Comparison of ENCODE assay signal across 8 cellular contexts in the genomic region with DNA sequence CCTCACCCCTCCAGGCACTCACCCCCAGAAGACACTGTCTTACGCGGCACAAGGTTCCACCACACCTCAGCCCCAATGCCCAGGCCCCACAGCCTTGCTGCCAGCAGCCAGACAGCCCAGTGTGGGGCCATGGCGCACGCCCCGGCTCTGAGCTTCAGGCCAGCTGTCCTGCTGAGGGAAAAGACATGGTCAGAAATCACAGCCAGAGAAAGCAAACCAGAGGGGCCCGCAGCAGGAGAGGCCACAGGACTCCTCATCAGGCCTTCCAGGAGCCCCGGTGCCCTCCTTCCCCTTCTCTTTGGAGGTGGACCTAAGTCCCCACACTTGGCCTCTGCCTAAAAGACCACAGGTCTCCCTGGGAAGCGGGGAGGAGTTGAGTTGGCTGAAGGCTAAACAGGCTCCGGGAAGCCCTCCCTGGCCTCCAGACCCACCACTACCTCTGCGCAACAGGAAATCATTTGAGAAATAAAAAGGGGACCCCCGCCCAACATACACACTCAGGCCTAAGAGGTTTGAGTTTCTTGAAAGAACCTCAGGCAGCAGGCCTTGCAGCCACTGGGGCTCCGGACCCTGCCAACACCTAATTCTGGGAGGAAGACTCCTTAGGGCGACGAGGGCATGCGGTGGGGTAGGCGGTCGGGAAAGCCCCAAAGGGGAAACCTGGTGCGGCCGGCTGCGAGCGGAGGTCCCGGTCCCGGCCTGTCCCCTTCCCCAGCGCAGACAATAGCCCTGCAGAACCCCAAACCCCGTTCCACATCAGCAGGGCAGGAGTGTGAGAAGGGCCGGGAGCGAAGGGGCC. TPM values are rescaled to one million over a fixed set of nuclear protein-coding genes. Genes with fewer than 3 reads are reported as not detected.
DNase-seq lines count a peak whose midpoint lies in the region; ATAC-seq and TF ChIP-seq lines count a peak whose summit lies in the region.

No MANE protein-coding gene starts in this region.

- H3K79me2 ChIP-seq in PC-3 (ENCODE audit: low read length), result peaks cover 35% of the 10 kb centered on the region

- H3F3A ChIP-seq in PC-3 (ENCODE audit: low read length, unreplicated experiment), result no peaks in the 10 kb centered on the region

- CTCF ChIA-PET in PC-3 (lab: Charles Lee), result interaction anchor here (0.6 to 1.7 kb wide), 6 partner anchors 10 to 1523 kb away, joined by 3 to 18 read pairs (median 4); a partner anchor contains a TSS

- intact Hi-C loops in PC-3 (cut with micrococcal nuclease), result loop anchor here (5.0 kb wide), 1 partner anchor 244 kb away; a partner anchor contains a TSS

- peak overlapping the region; percentile 82 for H3K4me3 Mint-ChIP-seq in activated T-cell treated with anti-CD3 and anti-CD28 coated beads, Interleukin-2, amount 50 U/mL, for 24 hours

- POLR2A ChIA-PET in PC-3 (lab: Charles Lee; ENCODE audit: unreplicated experiment), result no interaction called here

- H3K36me3 ChIP-seq in PC-3 (ENCODE audit: low read depth, low read length) (peaks cover 25% of the 10 kb centered on the region; the same call in 1 of the 2 replicates), muscle layer of duodenum (ENCODE audit: control insufficient read depth in 1 of 2, insufficient read depth in 2 of 2, low read length in 2 of 2) (peaks cover 23 to 38% of the 10 kb centered on the region in 2 donors)

- H3K4me3 ChIP-seq in PC-3 (ENCODE audit: low read length) (peak overlapping the region; percentile 97), choroid plexus epithelial cell (ENCODE audit: low read depth, low read length) (peak overlapping the region; percentile 89), muscle layer of duodenum (ENCODE audit: low read depth in 1 of 2, low read length in 2 of 2) (peak overlapping the region; percentile 69 to 85)

- peaks cover 7% of the 10 kb centered on the region for H3K27me3 Mint-ChIP-seq in activated T-cell treated with anti-CD3 and anti-CD28 coated beads, Interleukin-2, amount 50 U/mL, for 24 hours

- peak overlapping the region; percentile 98 for H3K4me2 ChIP-seq in PC-3 (ENCODE audit: low read length)

- BruUV-seq in PC-3 (replicated peaks; lab: Mats Ljungman, UMichigan), result TSS peak; percentile 52

- H4K20me1 ChIP-seq in PC-3 (ENCODE audit: low read length), result no peaks in the 10 kb centered on the region

- DNase-seq in activated T-cell treated with anti-CD3 and anti-CD28 coated beads, Interleukin-2, amount 50 U/mL, for 24 hours, result peak; percentile 54
- DNase-seq in activated T-cell treated with anti-CD3 and anti-CD28 coated beads for 4 hours (no peak), PC-3 (no peak), choroid plexus epithelial cell (ENCODE audit: low read depth) (peak; percentile 70), mucosa of gallbladder (ENCODE audit: low spot score) (no peak), NCI-H1105 treated with DMSO at 0.1 percent for 48 hours (lab: John Stamatoyannopoulos, UW) (no peak), NCI-H1930 (lab: John Stamatoyannopoulos, UW) (no peak)

- H3K36me3 Mint-ChIP-seq in activated T-cell treated with anti-CD3 and anti-CD28 coated beads, Interleukin-2, amount 50 U/mL, for 24 hours (ENCODE audit: low read depth), result peaks cover 26% of the 10 kb centered on the region

- H3K27ac Mint-ChIP-seq in activated T-cell treated with anti-CD3 and anti-CD28 coated beads, Interleukin-2, amount 50 U/mL, for 24 hours, result peak overlapping the region; percentile 86

- peak overlapping the region; percentile 38; the same call in 1 of the 2 replicates for H3K27ac ChIP-seq in PC-3 (ENCODE audit: low read length)
- peak overlapping the region; percentile 51 for H3K27ac ChIP-seq in muscle layer of duodenum (ENCODE audit: low read length)

- H3K27me3 ChIP-seq in PC-3 (ENCODE audit: low read length) (no peaks in the 10 kb centered on the region), muscle layer of duodenum (ENCODE audit: low read depth, low read length) (no peaks in the 10 kb centered on the region)

- H3K4me1 Mint-ChIP-seq in activated T-cell treated with anti-CD3 and anti-CD28 coated beads, Interleukin-2, amount 50 U/mL, for 24 hours (ENCODE audit: low read depth), result peaks cover 36% of the 10 kb centered on the region

- H3K9me3 ChIP-seq in PC-3 (ENCODE audit: low read length) (no peaks in the 10 kb centered on the region), muscle layer of duodenum (ENCODE audit: control insufficient read depth in 1 of 2, low read length in 2 of 2) (no peaks in the 10 kb centered on the region)

- peak overlapping the region; percentile 91 for H3K9ac ChIP-seq in PC-3 (ENCODE audit: low read length)

- ATAC-seq in PC-3, result no peak

- TF ChIP-seq CTCF in PC-3 (conservative IDR thresholded peaks at IDR 0.05; ENCODE audit: low read depth, low read length) (no peak), choroid plexus epithelial cell (conservative IDR thresholded peaks at IDR 0.05; ENCODE audit: low read depth, low read length) (no peak)

- H3K9me3 Mint-ChIP-seq in activated T-cell treated with anti-CD3 and anti-CD28 coated beads, Interleukin-2, amount 50 U/mL, for 24 hours, result no peaks in the 10 kb centered on the region

- H3K4me1 ChIP-seq in PC-3 (ENCODE audit: insufficient read depth, low read length) (peaks cover 23% of the 10 kb centered on the region), muscle layer of duodenum (ENCODE audit: control insufficient read depth in 1 of 2, insufficient read depth in 2 of 2, low read length in 2 of 2) (peaks cover 18 to 47% of the 10 kb centered on the region in 2 donors)

- no peaks in the 10 kb centered on the region for H3K9me2 ChIP-seq in PC-3 (replicated peaks; ENCODE audit: low read length)

- H2AFZ ChIP-seq in PC-3 (ENCODE audit: low read length), result peak overlapping the region; percentile 98

RNA-seq across cellular contexts. Expression of a gene that starts 1.9 kb away (rescaled TPM):
- total RNA-seq in PC-3 (2014; rRNA removed) (20.6 and 29.8 TPM in 2 replicates), mucosa of gallbladder (42.3 TPM)

RNA-seq across cellular contexts. Expression of a gene that starts 10.1 kb away (rescaled TPM):
- total RNA-seq in PC-3 (2014; rRNA removed) (24.5 and 29.4 TPM in 2 replicates), mucosa of gallbladder (19.1 TPM)

RNA-seq across cellular contexts. Expression of a gene that starts 24.1 kb away (rescaled TPM):
- total RNA-seq in PC-3 (2014; rRNA removed), result 4.0 and 8.2 TPM in 2 replicates
- 6.9 TPM for total RNA-seq in mucosa of gallbladder

RNA-seq across cellular contexts. Expression of a gene that starts 51.9 kb away (rescaled TPM):
- total RNA-seq in PC-3 (2014; rRNA removed), result 9.0 and 12.3 TPM in 2 replicates
- 65.2 TPM for total RNA-seq in mucosa of gallbladder

Comparison
In these comparisons a context has a peak if more than half of its experiments do, and no peak if none do; other contexts are left out.
1. DNase-seq: peak in activated T-cell treated with anti-CD3 and anti-CD28 coated beads, Interleukin-2, amount 50 U/mL, for 24 hours (single experiment) and choroid plexus epithelial cell (single experiment); none in activated T-cell treated with anti-CD3 and anti-CD28 coated beads for 4 hours (single experiment), PC-3 (single experiment), mucosa of gallbladder (single experiment), NCI-H1105 treated with DMSO at 0.1 percent for 48 hours (single experiment) and NCI-H1930 (0 of 2).
2. Peak in every context shown above with its lines, with median percentiles within 50 percentile points of each other: H3K4me3 ChIP-seq.